ENCODE assay signal across 8 cellular contexts in genomic region chr22:41833369-41834004, GRCh38. TPM values are rescaled to one million over a fixed set of nuclear protein-coding genes. Genes with fewer than 3 reads are reported as not detected.
A peak's percentile ranks its signal among the peaks of the same experiment; 100 is the strongest.
DNase-seq lines count a peak whose midpoint lies in the region; ATAC-seq and TF ChIP-seq lines count a peak whose summit lies in the region.

No MANE protein-coding gene starts in this region.

- DNase-seq in CD8-positive, alpha-beta T cell: peak; percentile 5 to 66 (median 43)
- DNase-seq in activated T-cell treated with anti-CD3 and anti-CD28 coated beads for 4 hours: peak; percentile 19
- DNase-seq in erythroblast (lab: John Stamatoyannopoulos, UW): peak; percentile 70

- H3K36me3 Mint-ChIP-seq in CD8-positive, alpha-beta T cell: peaks cover 20% of the 10 kb centered on the region

- no peak for TF ChIP-seq POLR2A in erythroblast (IDR thresholded peaks at IDR 0.05; ENCODE audit: low read length)

- no peaks in the 10 kb centered on the region for H3K9me3 ChIP-seq in CD8-positive, alpha-beta T cell (ENCODE audit: low read length)
- no peaks in the 10 kb centered on the region for H3K9me3 ChIP-seq in muscle layer of duodenum (ENCODE audit: control insufficient read depth in 1 of 2, low read length in 2 of 2)
- no peaks in the 10 kb centered on the region for H3K9me3 ChIP-seq in subcutaneous abdominal adipose tissue (ENCODE audit: control insufficient read depth in 5 of 5, low read length in 5 of 5)

- no peaks in the 10 kb centered on the region for H3K9me3 Mint-ChIP-seq in CD8-positive, alpha-beta T cell

- peak overlapping the region; percentile 100 for H3K27ac Mint-ChIP-seq in CD8-positive, alpha-beta T cell

- H3K36me3 ChIP-seq in CD8-positive, alpha-beta T cell (ENCODE audit: insufficient read depth, low read length): no peaks in the 10 kb centered on the region
- H3K36me3 ChIP-seq in KMS-11 (ENCODE audit: insufficient read depth) (peaks cover 6% of the 10 kb centered on the region; the same call in 1 of the 2 replicates), muscle layer of duodenum (ENCODE audit: control insufficient read depth in 1 of 2, insufficient read depth in 2 of 2, low read length in 2 of 2) (peaks cover 0 to 14% of the 10 kb centered on the region in 2 donors), subcutaneous abdominal adipose tissue (ENCODE audit: control insufficient read depth in 5 of 5, insufficient read depth in 5 of 5, low read length in 5 of 5) (peaks cover 0 to 12% (median 11%) of the 10 kb centered on the region in 5 donors)

- TF ChIP-seq CTCF in CD8-positive, alpha-beta T cell (IDR thresholded peaks at IDR 0.05): no peak
- TF ChIP-seq CTCF in KMS-11 (conservative IDR thresholded peaks at IDR 0.05; ENCODE audit: low read depth, low read length): no peak

- peak overlapping the region; percentile 90 for H3K9ac ChIP-seq in KMS-11
- peak overlapping the region; percentile 35 to 81 (median 76) for H3K9ac ChIP-seq in subcutaneous abdominal adipose tissue (ENCODE audit: low read length in 5 of 5)

- H3K27me3 Mint-ChIP-seq in CD8-positive, alpha-beta T cell (ENCODE audit: low read depth): no peaks in the 10 kb centered on the region

- peak overlapping the region; percentile 19; the same call in 1 of the 2 replicates for H2AFZ ChIP-seq in KMS-11 (ENCODE audit: low read depth)

- peak overlapping the region; percentile 85 for H3K27ac ChIP-seq in CD8-positive, alpha-beta T cell (ENCODE audit: low read depth, low read length)
- H3K27ac ChIP-seq in KMS-11: peak overlapping the region; percentile 77
- H3K27ac ChIP-seq in muscle layer of duodenum (ENCODE audit: low read length): peak overlapping the region; percentile 49
- H3K27ac ChIP-seq in subcutaneous abdominal adipose tissue (ENCODE audit: low read depth, low read length): peak overlapping the region; percentile 81

- POLR2A ChIA-PET in CD8-positive, alpha-beta T cell (lab: Charles Lee): interaction anchor here (0.6 to 5.5 kb wide), 21 partner anchors 9 to 748 kb away, joined by 3 to 49 read pairs (median 5); partner anchors contain the start of genes CCDC134, CENPM and SNU13

- H3K4me3 Mint-ChIP-seq in CD8-positive, alpha-beta T cell: peak overlapping the region; percentile 97

- peaks cover 37% of the 10 kb centered on the region for H3K4me1 Mint-ChIP-seq in CD8-positive, alpha-beta T cell (ENCODE audit: low read depth)

- peak overlapping the region; percentile 85 for H3K4me2 ChIP-seq in KMS-11

- peaks cover 49% of the 10 kb centered on the region for H3K79me2 ChIP-seq in KMS-11 (ENCODE audit: insufficient read depth, low read depth)

- H3K4me3 ChIP-seq in CD8-positive, alpha-beta T cell (ENCODE audit: low read depth, low read length): peak overlapping the region; percentile 76
- no peak overlapping the region for H3K4me3 ChIP-seq in KMS-11 (IDR thresholded peaks at IDR 0.05; ENCODE audit: insufficient read depth, low read depth, low read length)
- peak overlapping the region; percentile 58 to 82 for H3K4me3 ChIP-seq in muscle layer of duodenum (ENCODE audit: low read depth in 1 of 2, low read length in 2 of 2)
- peak overlapping the region; percentile 61 to 77 (median 70) for H3K4me3 ChIP-seq in subcutaneous abdominal adipose tissue (ENCODE audit: low read depth in 1 of 5, low read length in 5 of 5)

- no peaks in the 10 kb centered on the region for H3K27me3 ChIP-seq in CD8-positive, alpha-beta T cell (ENCODE audit: insufficient read depth, low read length)
- H3K27me3 ChIP-seq in KMS-11 (ENCODE audit: insufficient read depth, low read depth): no peaks in the 10 kb centered on the region
- H3K27me3 ChIP-seq in muscle layer of duodenum (ENCODE audit: low read depth, low read length): no peaks in the 10 kb centered on the region
- no peaks in the 10 kb centered on the region for H3K27me3 ChIP-seq in subcutaneous abdominal adipose tissue (ENCODE audit: control insufficient read depth in 5 of 5, insufficient read depth in 4 of 5, low read length in 5 of 5)

- ATAC-seq in CD8-positive, alpha-beta T cell: peak; percentile 12
- ATAC-seq in GM21381 (IDR thresholded peaks at IDR 0.05; ENCODE audit: unreplicated experiment) (peak; percentile 15), HG03097 (IDR thresholded peaks at IDR 0.05; ENCODE audit: low FRiP score, unreplicated experiment) (no peak)

- peaks cover 15% of the 10 kb centered on the region for H3K4me1 ChIP-seq in CD8-positive, alpha-beta T cell (ENCODE audit: insufficient read depth, low read length)
- H3K4me1 ChIP-seq in KMS-11 (ENCODE audit: low read depth, poor library complexity, severe bottlenecking) (peaks cover 49% of the 10 kb centered on the region), muscle layer of duodenum (ENCODE audit: control insufficient read depth in 1 of 2, insufficient read depth in 2 of 2, low read length in 2 of 2) (peaks cover 9 to 11% of the 10 kb centered on the region in 2 donors), subcutaneous abdominal adipose tissue (ENCODE audit: control insufficient read depth in 5 of 5, insufficient read depth in 5 of 5, low read length in 5 of 5) (peaks cover 0 to 29% (median 22%) of the 10 kb centered on the region in 5 donors)

- intact Hi-C loops in CD8-positive, alpha-beta T cell (cut with DNase I, micrococcal nuclease): loop anchor here (1.0 to 10.0 kb wide), 10 partner anchors 24 to 609 kb away; partner anchors contain the start of genes CCDC134 (in 2 of the 2), MEI1 (in 1 of the 2), NAGA (in 1 of the 2) and NDUFA6 (in 1 of the 2)

- 0 out of 2 replicates have a peak, but pooled peaks cover 5% of the 10 kb centered on the region for H4K20me1 ChIP-seq in KMS-11 (ENCODE audit: insufficient read depth)

- CTCF ChIA-PET in CD8-positive, alpha-beta T cell (lab: Charles Lee): interaction anchor here (0.6 to 3.4 kb wide), 11 partner anchors 11 to 213 kb away, joined by 3 to 16 read pairs (median 3); partner anchors contain the start of genes DESI1 and XRCC6

RNA-seq across cellular contexts. Expression of gene SREBF2, which starts 0.6 kb away (rescaled TPM):
- total RNA-seq in CD8-positive, alpha-beta T cell: 100 to 1,000 TPM; 109 to 122 TPM

RNA-seq across cellular contexts. Expression of gene CCDC134, which starts 33.0 kb away (rescaled TPM):
- 10 to 100 TPM; 19.1 to 22.5 TPM for total RNA-seq in CD8-positive, alpha-beta T cell

Comparison
In these comparisons a context has a peak if more than half of its experiments do, and no peak if none do; other contexts are left out.
1. DNase-seq: peak in every context shown above with its lines; median percentile 70 in erythroblast; 43 in CD8-positive, alpha-beta T cell; 19 in activated T-cell treated with anti-CD3 and anti-CD28 coated beads for 4 hours.